Comparison of ENCODE assay signal across 8 cellular contexts in the genomic region with DNA sequence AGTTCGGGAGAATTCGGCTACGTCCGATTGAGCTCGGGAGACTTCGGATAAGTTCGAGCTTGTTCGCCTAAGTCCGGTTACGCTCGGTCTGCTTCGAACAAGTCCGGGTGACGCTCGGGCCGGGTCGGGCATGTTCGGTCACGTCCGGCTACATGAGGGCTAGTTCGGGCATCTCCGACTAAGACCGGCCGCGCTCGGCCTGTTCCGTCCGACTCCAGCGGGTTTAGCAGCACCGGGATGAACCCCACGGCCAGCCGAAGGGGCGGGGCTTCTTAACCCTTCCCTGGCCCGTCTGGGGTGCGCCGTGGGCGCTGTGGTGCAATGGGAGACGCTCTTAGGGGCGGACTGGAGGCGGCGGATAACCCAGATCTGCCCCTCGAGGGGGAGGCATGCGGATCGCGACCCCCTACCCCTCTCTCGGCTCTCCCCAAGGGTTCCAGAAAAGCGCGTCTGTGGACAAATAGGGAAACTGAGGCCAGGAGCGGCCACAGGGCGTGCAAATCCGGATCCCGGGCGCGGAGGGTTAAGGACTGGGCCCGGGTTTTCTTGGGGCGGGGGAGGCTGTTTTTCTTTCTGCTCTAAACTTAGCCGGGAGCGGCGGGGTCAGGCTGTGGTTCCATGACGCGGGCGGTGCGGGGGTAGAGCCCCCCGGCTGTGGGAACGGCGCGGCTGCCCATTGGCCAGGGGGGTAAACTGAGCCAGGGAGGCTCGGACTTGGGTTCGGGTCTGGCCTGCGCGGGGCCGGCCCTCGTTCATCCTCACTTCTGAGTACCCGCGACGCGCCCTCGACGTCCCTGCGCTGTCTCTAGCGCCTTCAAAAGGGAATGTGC. TPM values are rescaled to one million over a fixed set of nuclear protein-coding genes. Genes with fewer than 3 reads are reported as not detected.
A peak's percentile ranks its signal among the peaks of the same experiment; 100 is the strongest.
DNase-seq lines count a peak whose midpoint lies in the region; ATAC-seq and TF ChIP-seq lines count a peak whose summit lies in the region.

No MANE protein-coding gene starts in this region.

- no peaks in the 10 kb centered on the region for H3K36me3 ChIP-seq in GM23248 (ENCODE audit: low read depth)

- H3F3A ChIP-seq in GM23248 (ENCODE audit: insufficient read depth): no peaks in the 10 kb centered on the region

- peak; percentile 97 to 98 (median 97) for ATAC-seq in natural killer cell
- ATAC-seq in stimulated activated memory B cell treated with anti-CD40 and anti-IgM and Interleukin-4, amounts not matched to agents 10 μg/mL and 1 μg/mL and 100 μg/mL, for 72 hours: peak; percentile 99

- TF ChIP-seq CTCF in RWPE1 (conservative IDR thresholded peaks at IDR 0.05; ENCODE audit: low read depth) (no peak), natural killer cell (IDR thresholded peaks at IDR 0.05) (no peak)

- H3K9ac ChIP-seq in GM23248: peak overlapping the region; percentile 70

- H4K20me1 ChIP-seq in GM23248 (ENCODE audit: insufficient read depth): no peaks in the 10 kb centered on the region

- CTCF ChIA-PET in RWPE1 (lab: Yijun Ruan, JAX): interaction anchor here (0.7 kb wide), 1 partner anchor 8 kb away, joined by 3 read pairs; no protein-coding TSS in a partner anchor

- H3K27ac Mint-ChIP-seq in natural killer cell: peak overlapping the region; percentile 54 to 70
- H3K27ac Mint-ChIP-seq in stimulated activated memory B cell treated with anti-CD40 and anti-IgM and Interleukin-4, amounts not matched to agents 10 μg/mL and 1 μg/mL and 100 μg/mL, for 72 hours: peak overlapping the region; percentile 78

- peak overlapping the region; percentile 90 for H2AFZ ChIP-seq in GM23248

- POLR2A ChIA-PET in RWPE1 (lab: Yijun Ruan, JAX; ENCODE audit: low non-redundant PET): interaction anchor here (0.5 kb wide), 1 partner anchor 98 kb away, joined by 4 read pairs; no protein-coding TSS in a partner anchor

- in situ Hi-C loops in GM23248 (cut with MboI): no loop called here

- H3K27ac ChIP-seq in GM23248: no peak overlapping the region
- H3K27ac ChIP-seq in RWPE1: peak overlapping the region; percentile 60

- peaks cover 9 to 17% of the 10 kb centered on the region in 2 donors for H3K4me1 Mint-ChIP-seq in natural killer cell
- peaks cover 37% of the 10 kb centered on the region for H3K4me1 Mint-ChIP-seq in stimulated activated memory B cell treated with anti-CD40 and anti-IgM and Interleukin-4, amounts not matched to agents 10 μg/mL and 1 μg/mL and 100 μg/mL, for 72 hours

- peak overlapping the region; percentile 81 for H3K4me2 ChIP-seq in GM23248 (ENCODE audit: unreplicated experiment)

- peak overlapping the region; percentile 93 for H3K4me3 Mint-ChIP-seq in natural killer cell
- peak overlapping the region; percentile 87 for H3K4me3 Mint-ChIP-seq in stimulated activated memory B cell treated with anti-CD40 and anti-IgM and Interleukin-4, amounts not matched to agents 10 μg/mL and 1 μg/mL and 100 μg/mL, for 72 hours

- H3K4me3 ChIP-seq in GM23248: peak overlapping the region; percentile 62

- peaks cover 41 to 65% of the 10 kb centered on the region in 2 donors for H3K27me3 Mint-ChIP-seq in natural killer cell (ENCODE audit: low read depth in 2 of 2)
- peaks cover 89% of the 10 kb centered on the region for H3K27me3 Mint-ChIP-seq in stimulated activated memory B cell treated with anti-CD40 and anti-IgM and Interleukin-4, amounts not matched to agents 10 μg/mL and 1 μg/mL and 100 μg/mL, for 72 hours

- no peaks in the 10 kb centered on the region for H3K79me2 ChIP-seq in GM23248 (ENCODE audit: insufficient read depth)

- no peaks in the 10 kb centered on the region for H3K4me1 ChIP-seq in GM23248 (ENCODE audit: insufficient read depth)

- intact Hi-C loops in natural killer cell (cut with micrococcal nuclease): no loop called here

- no peaks in the 10 kb centered on the region for H3K27me3 ChIP-seq in GM23248 (replicated peaks; ENCODE audit: insufficient read depth)

- H3K36me3 Mint-ChIP-seq in natural killer cell: no peaks in the 10 kb centered on the region
- H3K36me3 Mint-ChIP-seq in stimulated activated memory B cell treated with anti-CD40 and anti-IgM and Interleukin-4, amounts not matched to agents 10 μg/mL and 1 μg/mL and 100 μg/mL, for 72 hours: no peaks in the 10 kb centered on the region

- no peaks in the 10 kb centered on the region for H3K9me2 ChIP-seq in GM23248 (ENCODE audit: insufficient read depth)

- no peaks in the 10 kb centered on the region for H3K9me3 Mint-ChIP-seq in natural killer cell
- no peaks in the 10 kb centered on the region for H3K9me3 Mint-ChIP-seq in stimulated activated memory B cell treated with anti-CD40 and anti-IgM and Interleukin-4, amounts not matched to agents 10 μg/mL and 1 μg/mL and 100 μg/mL, for 72 hours

- H3K9me3 ChIP-seq in GM23248 (ENCODE audit: low read depth): no peaks in the 10 kb centered on the region

- peak; percentile 84 for DNase-seq in DMS153 treated with DMSO at 0.1 percent for 48 hours (lab: John Stamatoyannopoulos, UW; ENCODE audit: unreplicated experiment)
- peak; percentile 100 for DNase-seq in GM23248
- DNase-seq in Kasumi-1 (lab: John Stamatoyannopoulos, UW): peak; percentile 95 to 98
- DNase-seq in RWPE1 (ENCODE audit: low spot score): peak; percentile 98
- DNase-seq in activated effector memory CD4-positive, alpha-beta T cell treated with Interleukin-2 at 50 U/mL for 16 hours: peak; percentile 72
- DNase-seq in fibroblast of the conjunctiva (ENCODE audit: low read depth): peak; percentile 99
- DNase-seq in natural killer cell: peak; percentile 84

- 2 to 3% methylated on average over 68 to 79 of the region's 81 CpGs for WGBS in GM23248 (ENCODE audit: low coverage in 1 of 2, low lambda C conversion rate in 2 of 2, missing lambda C conversion rate in 2 of 2), 2 experiments

RNA-seq across cellular contexts. Expression of gene PDE4C, which starts 1.5 kb away (rescaled TPM):
- under 0.01 and 0.22 TPM in 2 replicates for total RNA-seq in GM23248 (2014; rRNA removed; shearing (Covaris generic))
- polyA plus RNA-seq in GM23248 (2016; fragmentation: Nextera tagmentation; extraction: Ambion mirVana): 0.40 and 1.0 TPM in 2 replicates
- total RNA-seq in natural killer cell: not detected

RNA-seq across cellular contexts. Expression of gene RAB3A, which starts 20.9 kb away (rescaled TPM):
- total RNA-seq in GM23248 (2014; rRNA removed; shearing (Covaris generic)): 1.4 and 1.8 TPM in 2 replicates
- polyA plus RNA-seq in GM23248 (2016; fragmentation: Nextera tagmentation; extraction: Ambion mirVana): 1.9 and 2.0 TPM in 2 replicates
- 1 to 10 TPM; 5.2 to 7.8 (median 7.6) TPM for total RNA-seq in natural killer cell

RNA-seq across cellular contexts. Expression of gene MPV17L2, which starts 31.7 kb away (rescaled TPM):
- 43.2 and 69.4 TPM in 2 replicates for total RNA-seq in GM23248 (2014; rRNA removed; shearing (Covaris generic))
- 21.0 and 22.4 TPM in 2 replicates for polyA plus RNA-seq in GM23248 (2016; fragmentation: Nextera tagmentation; extraction: Ambion mirVana)
- 1 to 10 TPM; 4.1 to 5.6 (median 4.5) TPM for total RNA-seq in natural killer cell

RNA-seq across cellular contexts. Expression of gene IQCN, which starts 49.5 kb away (rescaled TPM):
- 0.11 and 0.25 TPM in 2 replicates for total RNA-seq in GM23248 (2014; rRNA removed; shearing (Covaris generic))
- 0.16 and 0.33 TPM in 2 replicates for polyA plus RNA-seq in GM23248 (2016; fragmentation: Nextera tagmentation; extraction: Ambion mirVana)
- total RNA-seq in natural killer cell: 10 to 100 TPM; 13.7 to 19.4 (median 15.6) TPM

RNA-seq across cellular contexts. Expression of gene IFI30, which starts 51.1 kb away (rescaled TPM):
- total RNA-seq in GM23248 (2014; rRNA removed; shearing (Covaris generic)): 0.86 and 15.9 TPM in 2 replicates
- 10.3 and 14.3 TPM in 2 replicates for polyA plus RNA-seq in GM23248 (2016; fragmentation: Nextera tagmentation; extraction: Ambion mirVana)
- 100 to 1,000 TPM in 1 of 3 donors, 10 to 100 TPM in 2; 38.2 to 109 (median 89.5) TPM for total RNA-seq in natural killer cell
